Comparison of ENCODE assay signal across 1 cellular context in the genomic region with DNA sequence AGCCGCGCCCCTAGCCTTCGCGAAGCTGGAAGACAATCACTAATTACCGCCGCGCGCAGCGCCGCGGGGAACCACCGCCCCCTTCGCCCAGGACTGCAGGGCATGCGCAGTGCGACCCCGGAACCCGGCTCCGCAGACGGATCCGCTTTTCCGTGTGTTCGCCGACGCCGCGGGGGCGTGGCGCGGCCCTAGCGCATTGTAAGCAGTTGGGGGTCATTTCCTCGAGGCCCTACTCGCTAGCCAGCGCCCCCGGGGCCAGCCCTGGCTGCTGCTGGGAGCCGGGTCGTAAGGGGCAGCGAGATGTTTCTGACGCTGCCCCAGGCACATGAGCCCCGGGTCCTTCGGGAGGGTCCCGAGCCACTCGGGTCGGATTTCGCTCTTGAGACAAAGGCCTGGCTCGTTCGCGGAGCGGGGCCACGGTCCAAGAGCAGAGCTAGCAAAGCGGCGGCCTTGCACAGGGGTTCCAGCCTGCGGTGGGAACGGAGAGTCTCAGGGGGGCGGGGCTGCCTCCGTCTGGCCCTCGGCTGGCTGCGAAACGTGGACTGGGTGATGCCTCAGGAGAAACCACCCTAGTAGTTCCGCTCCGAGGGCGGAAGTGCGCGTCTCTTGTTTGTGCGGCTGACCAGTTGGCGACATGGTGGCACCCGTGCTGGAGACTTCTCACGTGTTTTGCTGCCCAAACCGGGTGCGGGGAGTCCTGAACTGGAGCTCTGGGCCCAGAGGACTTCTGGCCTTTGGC.
A peak's percentile ranks its signal among the peaks of the same experiment; 100 is the strongest.
TF ChIP-seq lines count a peak whose summit lies in the region.

A gene with protein sequence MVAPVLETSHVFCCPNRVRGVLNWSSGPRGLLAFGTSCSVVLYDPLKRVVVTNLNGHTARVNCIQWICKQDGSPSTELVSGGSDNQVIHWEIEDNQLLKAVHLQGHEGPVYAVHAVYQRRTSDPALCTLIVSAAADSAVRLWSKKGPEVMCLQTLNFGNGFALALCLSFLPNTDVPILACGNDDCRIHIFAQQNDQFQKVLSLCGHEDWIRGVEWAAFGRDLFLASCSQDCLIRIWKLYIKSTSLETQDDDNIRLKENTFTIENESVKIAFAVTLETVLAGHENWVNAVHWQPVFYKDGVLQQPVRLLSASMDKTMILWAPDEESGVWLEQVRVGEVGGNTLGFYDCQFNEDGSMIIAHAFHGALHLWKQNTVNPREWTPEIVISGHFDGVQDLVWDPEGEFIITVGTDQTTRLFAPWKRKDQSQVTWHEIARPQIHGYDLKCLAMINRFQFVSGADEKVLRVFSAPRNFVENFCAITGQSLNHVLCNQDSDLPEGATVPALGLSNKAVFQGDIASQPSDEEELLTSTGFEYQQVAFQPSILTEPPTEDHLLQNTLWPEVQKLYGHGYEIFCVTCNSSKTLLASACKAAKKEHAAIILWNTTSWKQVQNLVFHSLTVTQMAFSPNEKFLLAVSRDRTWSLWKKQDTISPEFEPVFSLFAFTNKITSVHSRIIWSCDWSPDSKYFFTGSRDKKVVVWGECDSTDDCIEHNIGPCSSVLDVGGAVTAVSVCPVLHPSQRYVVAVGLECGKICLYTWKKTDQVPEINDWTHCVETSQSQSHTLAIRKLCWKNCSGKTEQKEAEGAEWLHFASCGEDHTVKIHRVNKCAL (plus strand): TSS at position 600 of the 739 bp plus-strand sequence. CDS start 35 bp downstream, at position 635.
Gene SLC39A6 (minus strand): TSS at position 41 of the 739 bp plus-strand sequence. CDS start 2,333 bp downstream, outside the sequence.

TF ChIP-seq in HepG2, 621 proteins besides CTCF, POLR2A, EP300 and RAD21 (continued from another document):
- no peak; the same call in 1 of the 2 replicates for TF ChIP-seq HMGXB3 (CRISPR knock-in tag; IDR thresholded peaks at IDR 0.05; ENCODE audit: borderline replicate concordance)
- TF ChIP-seq, protein P1, sequence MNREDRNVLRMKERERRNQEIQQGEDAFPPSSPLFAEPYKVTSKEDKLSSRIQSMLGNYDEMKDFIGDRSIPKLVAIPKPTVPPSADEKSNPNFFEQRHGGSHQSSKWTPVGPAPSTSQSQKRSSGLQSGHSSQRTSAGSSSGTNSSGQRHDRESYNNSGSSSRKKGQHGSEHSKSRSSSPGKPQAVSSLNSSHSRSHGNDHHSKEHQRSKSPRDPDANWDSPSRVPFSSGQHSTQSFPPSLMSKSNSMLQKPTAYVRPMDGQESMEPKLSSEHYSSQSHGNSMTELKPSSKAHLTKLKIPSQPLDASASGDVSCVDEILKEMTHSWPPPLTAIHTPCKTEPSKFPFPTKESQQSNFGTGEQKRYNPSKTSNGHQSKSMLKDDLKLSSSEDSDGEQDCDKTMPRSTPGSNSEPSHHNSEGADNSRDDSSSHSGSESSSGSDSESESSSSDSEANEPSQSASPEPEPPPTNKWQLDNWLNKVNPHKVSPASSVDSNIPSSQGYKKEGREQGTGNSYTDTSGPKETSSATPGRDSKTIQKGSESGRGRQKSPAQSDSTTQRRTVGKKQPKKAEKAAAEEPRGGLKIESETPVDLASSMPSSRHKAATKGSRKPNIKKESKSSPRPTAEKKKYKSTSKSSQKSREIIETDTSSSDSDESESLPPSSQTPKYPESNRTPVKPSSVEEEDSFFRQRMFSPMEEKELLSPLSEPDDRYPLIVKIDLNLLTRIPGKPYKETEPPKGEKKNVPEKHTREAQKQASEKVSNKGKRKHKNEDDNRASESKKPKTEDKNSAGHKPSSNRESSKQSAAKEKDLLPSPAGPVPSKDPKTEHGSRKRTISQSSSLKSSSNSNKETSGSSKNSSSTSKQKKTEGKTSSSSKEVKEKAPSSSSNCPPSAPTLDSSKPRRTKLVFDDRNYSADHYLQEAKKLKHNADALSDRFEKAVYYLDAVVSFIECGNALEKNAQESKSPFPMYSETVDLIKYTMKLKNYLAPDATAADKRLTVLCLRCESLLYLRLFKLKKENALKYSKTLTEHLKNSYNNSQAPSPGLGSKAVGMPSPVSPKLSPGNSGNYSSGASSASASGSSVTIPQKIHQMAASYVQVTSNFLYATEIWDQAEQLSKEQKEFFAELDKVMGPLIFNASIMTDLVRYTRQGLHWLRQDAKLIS (CRISPR knock-in tag; IDR thresholded peaks at IDR 0.05), result 0 out of 2 replicates have a peak, but pooled peaks have one; percentile 78
- peak; percentile 96; the same call in 2 of the 3 replicates for TF ChIP-seq MXI1 (IDR thresholded peaks at IDR 0.05; ENCODE audit: borderline replicate concordance, low read depth, low read length)
- TF ChIP-seq ZNF772 (CRISPR knock-in tag; IDR thresholded peaks at IDR 0.05), result peak; percentile 82
- no peak for TF ChIP-seq IRF9 (CRISPR knock-in tag; IDR thresholded peaks at IDR 0.05; ENCODE audit: borderline replicate concordance)
- no peak for TF ChIP-seq ZNF577 (CRISPR knock-in tag; IDR thresholded peaks at IDR 0.05; ENCODE audit: borderline replicate concordance, low read depth)
- peak; percentile 97 for TF ChIP-seq ZGPAT (CRISPR knock-in tag; IDR thresholded peaks at IDR 0.05)
- TF ChIP-seq SP4 (CRISPR knock-in tag; IDR thresholded peaks at IDR 0.05), result peak; percentile 66; the same call in 1 of the 2 replicates
- peak; percentile 43; the same call in 1 of the 2 replicates for TF ChIP-seq MTA1 (CRISPR knock-in tag; IDR thresholded peaks at IDR 0.05; ENCODE audit: borderline replicate concordance)
- TF ChIP-seq TBX2 (CRISPR knock-in tag; IDR thresholded peaks at IDR 0.05; ENCODE audit: borderline replicate concordance), result peak; percentile 89
- TF ChIP-seq HES4 (CRISPR knock-in tag; IDR thresholded peaks at IDR 0.05; ENCODE audit: borderline replicate concordance), result no peak; the same call in 1 of the 2 replicates
- TF ChIP-seq ZSCAN9 (CRISPR knock-in tag; IDR thresholded peaks at IDR 0.05; ENCODE audit: borderline replicate concordance), result peak; percentile 40
- TF ChIP-seq KMT2B (CRISPR knock-in tag; IDR thresholded peaks at IDR 0.05), result peak; percentile 87
- TF ChIP-seq ZNF224 (CRISPR knock-in tag; IDR thresholded peaks at IDR 0.05), result peak; percentile 81; the same call in 1 of the 2 replicates
- TF ChIP-seq ZNF652 (CRISPR knock-in tag; IDR thresholded peaks at IDR 0.05; ENCODE audit: borderline replicate concordance, low read depth), result no peak; the same call in 1 of the 2 replicates
- peak; percentile 93 for TF ChIP-seq MAX (IDR thresholded peaks at IDR 0.05)
- TF ChIP-seq, protein P2, sequence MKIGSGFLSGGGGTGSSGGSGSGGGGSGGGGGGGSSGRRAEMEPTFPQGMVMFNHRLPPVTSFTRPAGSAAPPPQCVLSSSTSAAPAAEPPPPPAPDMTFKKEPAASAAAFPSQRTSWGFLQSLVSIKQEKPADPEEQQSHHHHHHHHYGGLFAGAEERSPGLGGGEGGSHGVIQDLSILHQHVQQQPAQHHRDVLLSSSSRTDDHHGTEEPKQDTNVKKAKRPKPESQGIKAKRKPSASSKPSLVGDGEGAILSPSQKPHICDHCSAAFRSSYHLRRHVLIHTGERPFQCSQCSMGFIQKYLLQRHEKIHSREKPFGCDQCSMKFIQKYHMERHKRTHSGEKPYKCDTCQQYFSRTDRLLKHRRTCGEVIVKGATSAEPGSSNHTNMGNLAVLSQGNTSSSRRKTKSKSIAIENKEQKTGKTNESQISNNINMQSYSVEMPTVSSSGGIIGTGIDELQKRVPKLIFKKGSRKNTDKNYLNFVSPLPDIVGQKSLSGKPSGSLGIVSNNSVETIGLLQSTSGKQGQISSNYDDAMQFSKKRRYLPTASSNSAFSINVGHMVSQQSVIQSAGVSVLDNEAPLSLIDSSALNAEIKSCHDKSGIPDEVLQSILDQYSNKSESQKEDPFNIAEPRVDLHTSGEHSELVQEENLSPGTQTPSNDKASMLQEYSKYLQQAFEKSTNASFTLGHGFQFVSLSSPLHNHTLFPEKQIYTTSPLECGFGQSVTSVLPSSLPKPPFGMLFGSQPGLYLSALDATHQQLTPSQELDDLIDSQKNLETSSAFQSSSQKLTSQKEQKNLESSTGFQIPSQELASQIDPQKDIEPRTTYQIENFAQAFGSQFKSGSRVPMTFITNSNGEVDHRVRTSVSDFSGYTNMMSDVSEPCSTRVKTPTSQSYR (CRISPR knock-in tag; IDR thresholded peaks at IDR 0.05; ENCODE audit: borderline replicate concordance), result no peak; the same call in 1 of the 2 replicates
